11 cellular contexts compared by ENCODE assay signal in the genomic region with DNA sequence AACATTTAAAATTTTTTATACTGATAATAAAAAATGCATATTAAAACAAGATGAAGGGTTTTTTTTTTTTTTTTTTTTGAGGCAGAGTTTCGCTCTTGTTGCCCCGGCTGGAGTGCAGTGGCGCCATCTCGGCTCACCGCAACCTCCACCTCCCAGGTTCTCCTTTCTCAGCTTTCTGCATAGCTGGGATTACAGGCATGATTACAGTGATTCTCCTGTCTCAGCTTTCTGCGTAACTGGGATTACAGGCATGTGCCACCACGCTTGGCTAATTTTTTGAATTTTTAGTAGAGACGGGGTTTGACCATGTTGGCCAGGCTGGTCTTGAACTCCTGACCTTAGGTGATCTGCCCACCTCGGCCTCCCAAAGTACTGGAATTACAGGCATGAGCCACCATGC. TPM values are rescaled to one million over a fixed set of nuclear protein-coding genes. Genes with fewer than 3 reads are reported as not detected.
"Had no signal": no experiment of that assay in that cellular context is flagged by ENCODE, and none has a peak within 500 bp of the region (broad histone marks: within the 10 kb centered on the region; RNA-seq: fewer than 3 reads in every experiment).

No MANE protein-coding gene starts in this region.

RNA-seq across cellular contexts. Expression of gene P3H2, which starts 48.8 kb away (rescaled TPM):
- total RNA-seq: activated B cell treated with CpG ODN at 0.5 μM for 24 hours; activated CD4-positive, alpha-beta memory T cell treated with anti-CD3 and anti-CD28 coated beads for 36 hours; activated CD4-positive, alpha-beta T cell treated with anti-CD3 and anti-CD28 coated beads, Interleukin-2, amount 10 ng/mL, durations not matched to agents 24 days and 14 days; activated CD8-positive, alpha-beta memory T cell treated with anti-CD3 and anti-CD28 coated beads for 36 hours; activated CD8-positive, alpha-beta T cell treated with anti-CD3 and anti-CD28 coated beads for 36 hours; activated naive CD4-positive, alpha-beta T cell treated with anti-CD3 and anti-CD28 coated beads for 36 hours; activated naive CD4-positive, alpha-beta T cell treated with anti-CD3 and anti-CD28 coated beads, Interleukin-2, amount 50 U/mL, for 72 hours; activated naive CD8-positive, alpha-beta T cell treated with anti-CD3 and anti-CD28 coated beads for 36 hours; activated T-cell treated with anti-CD3 and anti-CD28 coated beads, Interleukin-2, amount 50 U/mL, for 72 hours; activated T-helper 1 cell treated with anti-CD3 and anti-CD28 coated beads, Interleukin-12 subunit alpha, Interleukin-12 subunit beta, Interleukin-2, Interleukin-4 antibody, amounts not matched to agents 30 ng/mL and 10 ng/mL and 1 ng/mL, durations not matched to agents 14 hours and 24 hours and 36 hours; activated T-helper 17 cell treated with anti-CD3 and anti-CD28 coated beads, Interleukin-2, amount 50 U/mL, for 72 hours had no signal
